Comparison of ENCODE assay signal across 1 cellular context in the genomic region with DNA sequence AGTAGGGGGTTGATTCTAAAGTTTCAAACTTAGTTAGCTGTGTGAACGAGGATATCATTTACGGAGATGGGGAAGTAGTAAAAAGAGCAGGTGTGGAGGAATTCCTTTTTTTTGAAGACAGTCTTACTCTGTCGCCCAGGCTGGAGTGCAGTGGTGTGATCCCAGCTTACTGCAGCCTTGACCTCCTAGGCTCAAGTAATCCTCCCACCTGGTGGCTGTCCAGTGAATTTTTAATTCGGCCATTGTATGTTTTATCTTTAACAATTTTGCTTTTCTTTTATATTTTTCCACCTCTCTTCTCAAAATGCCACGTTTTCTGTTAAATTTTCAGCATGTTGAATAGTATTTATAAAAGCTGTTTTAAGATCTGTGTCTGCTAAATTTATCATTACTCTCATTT.
TF ChIP-seq lines count a peak whose summit lies in the region.

No MANE protein-coding gene starts in this region.

TF ChIP-seq in endothelial cell of umbilical vein, 7 proteins besides CTCF, POLR2A, EP300 and RAD21:
- TF ChIP-seq GATA2 (IDR thresholded peaks at IDR 0.05; ENCODE audit: insufficient read depth, insufficient read length, low read depth, low read length), result no peak
- TF ChIP-seq, protein P1, sequence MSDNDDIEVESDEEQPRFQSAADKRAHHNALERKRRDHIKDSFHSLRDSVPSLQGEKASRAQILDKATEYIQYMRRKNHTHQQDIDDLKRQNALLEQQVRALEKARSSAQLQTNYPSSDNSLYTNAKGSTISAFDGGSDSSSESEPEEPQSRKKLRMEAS (IDR thresholded peaks at IDR 0.05; ENCODE audit: insufficient read depth, insufficient read length), result no peak
